32 cellular contexts compared by ENCODE assay signal in genomic region chr2:234802071-234802844, GRCh38.
"Had no signal": no experiment of that assay in that cellular context is flagged by ENCODE, and none has a peak within 500 bp of the region (broad histone marks: within the 10 kb centered on the region; RNA-seq: fewer than 3 reads in every experiment).

No MANE protein-coding gene starts in this region.

- H3K79me2 ChIP-seq: parathyroid adenoma had no signal

- H3K4me3 Mint-ChIP-seq: naive thymus-derived CD8-positive, alpha-beta T cell; natural killer cell treated with Interleukin-12 subunit alpha and Interleukin-12 subunit beta and Interleukin-15 and Interleukin-18, amount 100 ng/mL, for 72 hours; nephron progenitor cell; neural crest cell; stimulated activated memory B cell treated with anti-CD40 and anti-IgM and Interleukin-4, amounts not matched to agents 10 μg/mL and 1 μg/mL and 100 μg/mL, for 72 hours; stimulated activated naive CD8-positive, alpha-beta T cell treated with anti-CD3 and anti-CD28 coated beads, Interleukin-15, Interleukin-2, amounts not matched to agents 100 ng/mL and 50 ng/mL, for 24 hours had no signal

- H3K36me3 Mint-ChIP-seq: naive thymus-derived CD8-positive, alpha-beta T cell; natural killer cell treated with Interleukin-12 subunit alpha and Interleukin-12 subunit beta and Interleukin-15 and Interleukin-18, amount 100 ng/mL, for 72 hours; stimulated activated memory B cell treated with anti-CD40 and anti-IgM and Interleukin-4, amounts not matched to agents 10 μg/mL and 1 μg/mL and 100 μg/mL, for 72 hours had no signal

- H3K27me3 Mint-ChIP-seq: progenitor cell of endocrine pancreas had no signal

- ATAC-seq: naive thymus-derived CD8-positive, alpha-beta T cell; natural killer cell treated with Interleukin-12 subunit alpha and Interleukin-12 subunit beta and Interleukin-15 and Interleukin-18, amount 100 ng/mL, for 72 hours; psoas muscle; right cardiac atrium; sciatic nerve; stimulated activated memory B cell treated with anti-CD40 and anti-IgM and Interleukin-4, amounts not matched to agents 10 μg/mL and 1 μg/mL and 100 μg/mL, for 72 hours had no signal

- FAIRE-seq: urothelium cell line had no signal

- H2AFZ ChIP-seq: parathyroid adenoma had no signal

- H3K9me3 ChIP-seq: neutrophil, ovary, psoas muscle, thyroid gland, upper lobe of left lung, vagina had no signal

- H3K27ac ChIP-seq: neutrophil, ovary, parathyroid adenoma, psoas muscle, skin epidermis, spleen, stomach, thoracic aorta, thyroid gland, tibial nerve, upper lobe of left lung, vagina had no signal

- H3K4me2 ChIP-seq: smooth muscle cell had no signal

- H3K4me1 Mint-ChIP-seq: naive thymus-derived CD8-positive, alpha-beta T cell; neural crest cell had no signal

- H3K9me3 Mint-ChIP-seq: natural killer cell treated with Interleukin-12 subunit alpha and Interleukin-12 subunit beta and Interleukin-15 and Interleukin-18, amount 100 ng/mL, for 72 hours; stimulated activated naive CD8-positive, alpha-beta T cell treated with anti-CD3 and anti-CD28 coated beads, Interleukin-15, Interleukin-2, amounts not matched to agents 100 ng/mL and 50 ng/mL, for 24 hours had no signal

- H3K27me3 ChIP-seq: neutrophil, ovary, spleen, stomach, thyroid gland, tibial nerve, upper lobe of left lung, vagina had no signal

- H3K36me3 ChIP-seq: neutrophil, ovary, spleen, stomach, thoracic aorta, thyroid gland, tibial nerve, upper lobe of left lung, vagina had no signal

- DNase-seq: naive thymus-derived CD8-positive, alpha-beta T cell; nephron progenitor cell; nucleus accumbens; ovary; posterior cingulate gyrus; psoas muscle; right cardiac atrium; spleen; stimulated activated CD4-positive, alpha-beta T cell treated with anti-CD3 and anti-CD28 coated beads, Interleukin-12 subunit alpha, Interleukin-12 subunit beta, amount 100 ng/mL, for 4 hours; stimulated activated CD4-positive, alpha-beta T cell treated with anti-CD3 and anti-CD28 coated beads, Interleukin-1b, Interleukin-23, amount 100 ng/mL, for 48 hours; stimulated activated CD4-positive, alpha-beta T cell treated with anti-CD3 and anti-CD28 coated beads, Interleukin-4, amount 100 ng/mL, for 1 hour; stimulated activated CD4-positive, alpha-beta T cell treated with anti-CD3 and anti-CD28 coated beads, Interleukin-4, amount 100 ng/mL, for 4 hours; stimulated activated CD8-positive, alpha-beta memory T cell treated with anti-CD3 and anti-CD28 coated beads, Interleukin-4, amount 100 ng/mL, for 48 hours; stimulated activated naive CD4-positive, alpha-beta T cell treated with Interleukin-2 at 50 U/mL for 16 hours; stomach; thyroid gland; trophoblast cell; upper lobe of left lung had no signal

- H3K4me1 ChIP-seq: parathyroid adenoma, psoas muscle, spleen, stomach, thyroid gland, tibial nerve, upper lobe of left lung, vagina had no signal

- H3K9ac ChIP-seq: parathyroid adenoma had no signal

- H3K27ac Mint-ChIP-seq: naive thymus-derived CD8-positive, alpha-beta T cell; natural killer cell treated with Interleukin-12 subunit alpha and Interleukin-12 subunit beta and Interleukin-15 and Interleukin-18, amount 100 ng/mL, for 72 hours; nephron progenitor cell; stimulated activated memory B cell treated with anti-CD40 and anti-IgM and Interleukin-4, amounts not matched to agents 10 μg/mL and 1 μg/mL and 100 μg/mL, for 72 hours; stimulated activated naive CD8-positive, alpha-beta T cell treated with anti-CD3 and anti-CD28 coated beads, Interleukin-15, Interleukin-2, amounts not matched to agents 100 ng/mL and 50 ng/mL, for 24 hours had no signal

- H3K4me3 ChIP-seq: ovary, psoas muscle, skin epidermis, smooth muscle cell, spleen, stomach, thoracic aorta, thyroid gland, tibial nerve, upper lobe of left lung, vagina had no signal
